In the genomic region with DNA sequence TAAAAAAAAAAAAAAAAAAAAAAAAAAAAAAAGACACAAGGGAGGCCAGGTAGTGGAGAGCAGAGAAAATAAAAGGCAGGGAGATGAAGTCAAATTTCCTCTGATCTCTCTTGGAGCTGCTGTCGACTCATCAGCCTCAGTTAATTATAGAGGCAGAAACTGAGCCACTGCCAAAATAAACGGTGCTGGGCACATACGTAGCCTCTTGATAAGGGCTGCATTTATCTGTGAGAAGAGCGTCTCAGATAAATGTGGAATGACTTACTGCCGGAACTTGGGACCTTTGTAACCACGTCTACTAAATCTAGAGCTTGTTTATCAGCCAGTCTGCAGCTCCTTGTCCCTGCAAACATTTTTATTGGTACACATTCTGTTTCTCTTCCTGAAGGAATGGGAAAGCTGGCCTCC, we compare ENCODE assay signal across 1 cellular context.
TF ChIP-seq lines count a peak whose summit lies in the region.

No MANE protein-coding gene starts in this region.

TF ChIP-seq in IMR-90, 13 proteins besides CTCF, POLR2A, EP300 and RAD21:
- no peak for TF ChIP-seq RFX5 (IDR thresholded peaks at IDR 0.05; ENCODE audit: low read depth, low read length)
- TF ChIP-seq, protein P1, sequence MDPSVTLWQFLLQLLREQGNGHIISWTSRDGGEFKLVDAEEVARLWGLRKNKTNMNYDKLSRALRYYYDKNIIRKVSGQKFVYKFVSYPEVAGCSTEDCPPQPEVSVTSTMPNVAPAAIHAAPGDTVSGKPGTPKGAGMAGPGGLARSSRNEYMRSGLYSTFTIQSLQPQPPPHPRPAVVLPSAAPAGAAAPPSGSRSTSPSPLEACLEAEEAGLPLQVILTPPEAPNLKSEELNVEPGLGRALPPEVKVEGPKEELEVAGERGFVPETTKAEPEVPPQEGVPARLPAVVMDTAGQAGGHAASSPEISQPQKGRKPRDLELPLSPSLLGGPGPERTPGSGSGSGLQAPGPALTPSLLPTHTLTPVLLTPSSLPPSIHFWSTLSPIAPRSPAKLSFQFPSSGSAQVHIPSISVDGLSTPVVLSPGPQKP (IDR thresholded peaks at IDR 0.05; ENCODE audit: borderline replicate concordance, low read depth, low read length): no peak
- 0 out of 2 replicates have a peak, but pooled peaks have one; percentile 5 for TF ChIP-seq SMC3 (IDR thresholded peaks at IDR 0.05; ENCODE audit: low read depth, low read length)
- TF ChIP-seq CHD1 (IDR thresholded peaks at IDR 0.05; ENCODE audit: low read depth, low read length): no peak
